ENCODE assay signal across 8 cellular contexts in genomic region chr18:23134780-23135678, GRCh38. TPM values are rescaled to one million over a fixed set of nuclear protein-coding genes. Genes with fewer than 3 reads are reported as not detected.
DNase-seq lines count a peak whose midpoint lies in the region; ATAC-seq and TF ChIP-seq lines count a peak whose summit lies in the region.

CABLES1 (plus strand) TSS chr18:23135485; CDS start chr18:23135763, 278 bp downstream.

- H3K27ac ChIP-seq in OCI-LY7 (ENCODE audit: low read depth, low read length, poor library complexity, severe bottlenecking): peak within 1 kb of the TSS; percentile 94
- peak within 1 kb of the TSS in 4 of 5 donors; percentile 10 to 85 (median 70) for H3K27ac ChIP-seq in adrenal gland
- H3K27ac ChIP-seq in trophoblast cell (ENCODE audit: low read depth, low read length): no peak within 1 kb of the TSS

- H3K79me2 ChIP-seq in OCI-LY7 (ENCODE audit: insufficient read depth, low read depth, low read length) (peaks cover 41% of the 10 kb centered on the region; the same call in 1 of the 2 replicates), trophoblast cell (ENCODE audit: control insufficient read depth, insufficient read depth, low read length, poor library complexity) (peaks cover 2% of the 10 kb centered on the region)

- peak within 1 kb of the TSS; percentile 68 for H3K14ac ChIP-seq in trophoblast cell (ENCODE audit: low read length)

- H3K9ac ChIP-seq in trophoblast cell (ENCODE audit: low read length): peak within 1 kb of the TSS; percentile 66

- H2AFZ ChIP-seq in OCI-LY7 (ENCODE audit: low read length) (peak within 1 kb of the TSS; percentile 58), trophoblast cell (ENCODE audit: insufficient read depth, low read length, poor library complexity) (peak within 1 kb of the TSS; percentile 86)

- no peak within 1 kb of the TSS for H3K23ac ChIP-seq in trophoblast cell (ENCODE audit: low read length)

- peak; percentile 45 for DNase-seq in SIG-M5 treated with dmso at 0.1 percent for 504 hours (lab: John Stamatoyannopoulos, UW; ENCODE audit: unreplicated experiment)
- no peak for DNase-seq in SIG-M5 (lab: John Stamatoyannopoulos, UW)
- DNase-seq in OCI-LY7 (ENCODE audit: low spot score): peak; percentile 63
- DNase-seq in adrenal gland: peak in 6 of 7 donors; percentile 53 to 73 (median 58)
- DNase-seq in left ventricle myocardium superior: peak; percentile 81
- DNase-seq in trophoblast cell: peak; percentile 77 to 90
- no peak for DNase-seq in amniotic stem cell (lab: John Stamatoyannopoulos, UW)

- H4K20me1 ChIP-seq in OCI-LY7 (ENCODE audit: insufficient read depth, low read length): no peaks in the 10 kb centered on the region

- CTCF ChIA-PET in OCI-LY7 (lab: Charles Lee; ENCODE audit: unreplicated experiment): no interaction called here

- H2BK120ac ChIP-seq in trophoblast cell (ENCODE audit: insufficient read depth, low read length, poor library complexity): peak within 1 kb of the TSS; percentile 82

- peak within 1 kb of the TSS; percentile 76 for H3K4me3 ChIP-seq in OCI-LY7 (ENCODE audit: low read depth, low read length, poor library complexity, severe bottlenecking)
- peak within 1 kb of the TSS in 3 of 4 donors; percentile 39 to 88 (median 46) for H3K4me3 ChIP-seq in adrenal gland
- peak within 1 kb of the TSS; percentile 77 for H3K4me3 ChIP-seq in trophoblast cell (ENCODE audit: low read depth, low read length)

- H2AK5ac ChIP-seq in trophoblast cell (ENCODE audit: low read length): no peak within 1 kb of the TSS

- intact Hi-C loops in OCI-LY7 (cut with micrococcal nuclease; ENCODE audit: unreplicated experiment): loop anchor here (1.0 to 5.0 kb wide), 7 partner anchors 63 to 452 kb away; partner anchors contain the start of genes NPC1, RBBP8 and RMC1
- intact Hi-C loops in adrenal gland (cut with DNase I): no loop called here
- intact Hi-C loops in left ventricle myocardium superior (cut with micrococcal nuclease): loop anchor here (5.0 kb wide), 1 partner anchor 222 kb away; no protein-coding TSS in a partner anchor

- POLR2A ChIA-PET in OCI-LY7 (lab: Charles Lee): interaction anchor here (0.6 to 3.8 kb wide), 9 partner anchors 34 to 364 kb away, joined by 3 to 36 read pairs (median 6); no protein-coding TSS in a partner anchor

- H4K12ac ChIP-seq in trophoblast cell (ENCODE audit: low read depth, low read length): peak within 1 kb of the TSS; percentile 51

- TSS peak; percentile 84 for BruUV-seq in OCI-LY7 (replicated peaks; lab: Mats Ljungman, UMichigan)

- peak within 1 kb of the TSS; percentile 70 for H3K18ac ChIP-seq in trophoblast cell (ENCODE audit: low read length)

- TF ChIP-seq CTCF in OCI-LY7 (conservative IDR thresholded peaks at IDR 0.05; ENCODE audit: low read length) (no peak), adrenal gland (IDR thresholded peaks at IDR 0.05) (no peak)

- H3K27me3 ChIP-seq in adrenal gland (no peaks in the 10 kb centered on the region), trophoblast cell (ENCODE audit: insufficient read depth, low read length) (peaks cover 11% of the 10 kb centered on the region)

- peak; percentile 17 to 35 for TF ChIP-seq POLR2A in adrenal gland (IDR thresholded peaks at IDR 0.05)

- H4K8ac ChIP-seq in trophoblast cell (ENCODE audit: low read depth, low read length): peak within 1 kb of the TSS; percentile 72

- H4K91ac ChIP-seq in trophoblast cell (ENCODE audit: low read depth, low read length): peak within 1 kb of the TSS; percentile 80

- peak within 1 kb of the TSS; percentile 80 for H2BK12ac ChIP-seq in trophoblast cell (ENCODE audit: low read length)

- H3K4me1 ChIP-seq in OCI-LY7 (ENCODE audit: insufficient read depth, low read length, poor library complexity, severe bottlenecking) (peaks cover 73% of the 10 kb centered on the region), adrenal gland (replicated peaks in 1 of 2) (peaks cover 0 to 31% of the 10 kb centered on the region in 2 donors), trophoblast cell (ENCODE audit: control insufficient read depth in 1 of 2, insufficient read depth in 2 of 2, low read length in 2 of 2) (peaks cover 14 to 19% of the 10 kb centered on the region in 2 experiments)

- H3K36me3 ChIP-seq in OCI-LY7 (ENCODE audit: insufficient read depth, low read length) (peaks cover 14% of the 10 kb centered on the region), adrenal gland (replicated peaks in 1 of 2) (no peaks in the 10 kb centered on the region), trophoblast cell (ENCODE audit: control insufficient read depth in 1 of 2, insufficient read depth in 2 of 2, low read length in 2 of 2) (no peaks in the 10 kb centered on the region)

- peak within 1 kb of the TSS; percentile 99 for H3K4me2 ChIP-seq in OCI-LY7 (ENCODE audit: low read length)
- peak within 1 kb of the TSS; percentile 98 for H3K4me2 ChIP-seq in trophoblast cell (ENCODE audit: low read length)

- H3K9me3 ChIP-seq in OCI-LY7 (ENCODE audit: low read length) (no peaks in the 10 kb centered on the region), adrenal gland (replicated peaks in 1 of 3) (no peaks in the 10 kb centered on the region), trophoblast cell (ENCODE audit: insufficient read depth, low read depth, low read length) (no peaks in the 10 kb centered on the region)

- no peaks in the 10 kb centered on the region for H3K9me2 ChIP-seq in OCI-LY7 (ENCODE audit: insufficient read depth, low read length)

- ATAC-seq in HG02943 (IDR thresholded peaks at IDR 0.05; ENCODE audit: low read depth, unreplicated experiment) (peak; percentile 12), left ventricle myocardium superior (peak; percentile 9)

- H2BK5ac ChIP-seq in trophoblast cell (ENCODE audit: low read depth, low read length, poor library complexity): peak within 1 kb of the TSS; percentile 44

- peaks cover 17% of the 10 kb centered on the region for H3K79me1 ChIP-seq in trophoblast cell (ENCODE audit: low read length)

- peak within 1 kb of the TSS; percentile 6 for H3K4ac ChIP-seq in trophoblast cell (ENCODE audit: low read depth, low read length)

- 5 to 10% (median 7%) methylated on average over 35 to 89 of the region's 89 CpGs for WGBS in adrenal gland, 4 donors
- WGBS in trophoblast cell (ENCODE audit: extremely low coverage, insufficient coverage, insufficient read length): no CpG with 5 or more reads among the region's 89 CpGs

RNA-seq across cellular contexts. Expression of gene CABLES1, which starts in this region (rescaled TPM):
- total RNA-seq in OCI-LY7 (2014; rRNA removed; shearing (Covaris generic)): 20.6 and 34.7 TPM in 2 replicates
- total RNA-seq in OCI-LY7 (2022) (22.0 and 28.7 TPM in 2 replicates), adrenal gland (10 to 100 TPM in 2 of 8 donors, 1 to 10 TPM in 6; 4.1 to 11.9 (median 7.7) TPM), left ventricle myocardium superior (3.2 TPM)
- 1 to 10 TPM; 2.5 to 4.3 (median 3.6) TPM for polyA plus RNA-seq in adrenal gland
- 2.1 and 2.3 TPM in 2 replicates for polyA plus RNA-seq in trophoblast cell (2013)

Comparison
In these comparisons a context has a peak if more than half of its experiments do, and no peak if none do; other contexts are left out.
1. DNase-seq: peak in SIG-M5 treated with dmso at 0.1 percent for 504 hours (single experiment), OCI-LY7 (single experiment), adrenal gland (6 of 7), left ventricle myocardium superior (single experiment) and trophoblast cell (2 of 2); none in SIG-M5 (single experiment) and amniotic stem cell (single experiment).
2. intact Hi-C loops: an anchor here in OCI-LY7 (1.0 to 5.0 kb wide) and left ventricle myocardium superior (5.0 kb wide); none called in adrenal gland.
3. Peak in every context shown above with its lines, with median percentiles within 50 percentile points of each other: H3K4me3 ChIP-seq.